34 cellular contexts compared by ENCODE assay signal in the genomic region with DNA sequence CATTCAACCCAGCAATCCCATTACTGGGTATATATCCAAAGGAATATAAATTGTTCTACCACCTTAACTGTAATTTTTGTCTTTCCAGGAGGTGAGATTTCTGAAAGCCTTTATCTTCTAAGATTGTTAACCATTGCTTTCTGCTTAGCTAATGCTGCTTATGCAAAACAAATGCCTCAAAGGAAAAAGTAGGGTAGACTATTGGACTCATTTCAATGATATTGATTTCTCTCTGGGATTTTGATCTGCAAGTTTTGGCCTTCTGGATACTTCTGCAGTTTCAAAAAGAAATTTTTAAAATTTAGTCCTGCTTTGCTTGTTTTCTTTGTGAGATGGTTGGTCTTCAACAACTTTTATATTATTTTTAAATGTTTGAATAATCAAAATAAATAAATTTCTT.
A peak's percentile ranks its signal among the peaks of the same experiment; 100 is the strongest.
DNase-seq lines count a peak whose midpoint lies in the region; ATAC-seq, FAIRE-seq and TF ChIP-seq lines count a peak whose summit lies in the region.
"Had no signal": no experiment of that assay in that cellular context is flagged by ENCODE, and none has a peak within 500 bp of the region (broad histone marks: within the 10 kb centered on the region; RNA-seq: fewer than 3 reads in every experiment).

No MANE protein-coding gene starts in this region.

- BruUV-seq in HepG2 (replicated peaks; lab: Mats Ljungman, UMichigan) = no TSS peak

- H3K4me2 ChIP-seq in HepG2 (ENCODE audit: low read depth, low read length) = no peak overlapping the region
- H3K4me2 ChIP-seq: A549; BLaER1; BLaER1 treated with 17β-estradiol and CSF1 and Interleukin-3, amounts not matched to agents 10 nM and 100 nM had no signal

- H3K4me3 ChIP-seq in liver (ENCODE audit: low read depth in 1 of 3, low read length in 3 of 3) = no peak overlapping the region
- no peak overlapping the region for H3K4me3 ChIP-seq in HepG2 (replicated peaks in 1 of 3; ENCODE audit: insufficient read depth in 1 of 3, low read depth in 2 of 3, low read length in 3 of 3)
- no peak overlapping the region for H3K4me3 ChIP-seq in psoas muscle
- H3K4me3 ChIP-seq: A549; BLaER1; BLaER1 treated with 17β-estradiol and CSF1 and Interleukin-3, amounts not matched to agents 10 nM and 100 nM had no signal

- no peak for TF ChIP-seq POLR2A in HepG2 (IDR thresholded peaks at IDR 0.05; ENCODE audit: insufficient read depth in 1 of 2, low read depth in 2 of 2, low read length in 2 of 2)

- in situ Hi-C loops in HepG2 (cut with HindIII; ENCODE audit: extremely low pct_ligation_motif_present, low pct_unique_long_range_greater_than_20kb) = no loop called here

- ATAC-seq in HepG2 (no peak), left lobe of liver (peak; percentile 72), psoas muscle (no peak), HG02852 (IDR thresholded peaks at IDR 0.05; ENCODE audit: unreplicated experiment) (no peak)
- ATAC-seq: A549; CD8-positive, alpha-beta T cell had no signal

- FAIRE-seq in HepG2 (lab: Jason Lieb, UNC) = no peak
- FAIRE-seq in A204.1 (lab: Jason Lieb, UNC) = peak; percentile 79
- FAIRE-seq: A549, D721Med had no signal

- H3K36me3 ChIP-seq in liver (ENCODE audit: control insufficient read depth in 4 of 4, insufficient read depth in 3 of 4, low read depth in 1 of 4, low read length in 3 of 4) (no peaks in the 10 kb centered on the region), HepG2 (replicated peaks in 1 of 2; ENCODE audit: control insufficient read depth in 1 of 2, insufficient read depth in 2 of 2, low read length in 2 of 2) (no peaks in the 10 kb centered on the region), psoas muscle (ENCODE audit: insufficient read depth in 1 of 2, low read depth in 1 of 2) (no peaks in the 10 kb centered on the region)
- H3K36me3 ChIP-seq: BE2C; BLaER1; BLaER1 treated with 17β-estradiol and CSF1 and Interleukin-3, amounts not matched to agents 10 nM and 100 nM had no signal

- H4K20me1 ChIP-seq in HepG2 (ENCODE audit: insufficient read depth, low read length) = no peaks in the 10 kb centered on the region
- H4K20me1 ChIP-seq: BLaER1; BLaER1 treated with 17β-estradiol and CSF1 and Interleukin-3, amounts not matched to agents 10 nM and 100 nM had no signal

- H3K79me2 ChIP-seq in HepG2 (ENCODE audit: insufficient read depth, low read length) = no peaks in the 10 kb centered on the region

- CTCF ChIA-PET in HepG2 (lab: Yijun Ruan, JAX; ENCODE audit: low intra/inter-chr PET ratio, low total read pairs) = no interaction called here

- TF ChIP-seq CTCF in liver (IDR thresholded peaks at IDR 0.05; ENCODE audit: low read depth, low read length, missing input control) (no peak), HepG2 (CRISPR knock-in tag; IDR thresholded peaks at IDR 0.05) (no peak), psoas muscle (IDR thresholded peaks at IDR 0.05) (no peak)

- TF ChIP-seq RAD21 in liver (IDR thresholded peaks at IDR 0.05) = no peak
- TF ChIP-seq RAD21 in HepG2 (CRISPR knock-in tag; IDR thresholded peaks at IDR 0.05) = no peak

- POLR2A ChIA-PET in HepG2 (lab: Yijun Ruan, JAX) = no interaction called here

- no peak for TF ChIP-seq EP300 in HepG2 (IDR thresholded peaks at IDR 0.05; ENCODE audit: low read depth in 2 of 2, low read length in 2 of 2)
- TF ChIP-seq EP300 in HepG2 (CRISPR knock-in tag; IDR thresholded peaks at IDR 0.05; ENCODE audit: borderline replicate concordance) = no peak

- H2AFZ ChIP-seq in HepG2 (ENCODE audit: low read length) = no peak overlapping the region

- peaks cover 0 to 5% (median 1%) of the 10 kb centered on the region in 4 donors for H3K4me1 ChIP-seq in liver (ENCODE audit: control insufficient read depth in 4 of 4, insufficient read depth in 4 of 4, low read length in 3 of 4)
- no peaks in the 10 kb centered on the region for H3K4me1 ChIP-seq in HepG2 (ENCODE audit: insufficient read depth, low read length)
- H3K4me1 ChIP-seq in psoas muscle = peaks cover 11% of the 10 kb centered on the region
- H3K4me1 ChIP-seq: A549; BE2C; BLaER1; BLaER1 treated with 17β-estradiol and CSF1 and Interleukin-3, amounts not matched to agents 10 nM and 100 nM; Caco-2 had no signal

- intact Hi-C loops in HepG2 (cut with micrococcal nuclease; ENCODE audit: unreplicated experiment) (no loop called here), psoas muscle (cut with DNase I) (no loop called here)

- no peak for DNase-seq in HepG2 (ENCODE audit: low spot score)
- no peak for DNase-seq in left lobe of liver (ENCODE audit: low spot score)
- no peak for DNase-seq in psoas muscle
- no peak for DNase-seq in SHP77 treated with DMSO at 0.1 percent for 48 hours (lab: John Stamatoyannopoulos, UW)
- no peak for DNase-seq in NOMO-1 (lab: John Stamatoyannopoulos, UW; ENCODE audit: unreplicated experiment in 2 of 2)
- DNase-seq: 8988T; ACHN; AML-193; BE2C; C1 segment of cervical spinal cord; Caco-2; Calu3; CD4-positive, alpha-beta memory T cell; CD4-positive, alpha-beta T cell; CD4-positive, CD25-positive, alpha-beta regulatory T cell; CD8-positive, alpha-beta memory T cell; CD8-positive, alpha-beta T cell; COR-L47; DMS 273 treated with DMSO at 0.1 percent for 48 hours; DMS153; DMS53; DMS79; DMS79 treated with DMSO at 0.1 percent for 48 hours; DND-41; EL had no signal

- H3K9me3 ChIP-seq in liver (ENCODE audit: control insufficient read depth in 4 of 4, low read length in 3 of 4) = no peaks in the 10 kb centered on the region
- no peaks in the 10 kb centered on the region for H3K9me3 ChIP-seq in HepG2 (ENCODE audit: low read length)
- no peaks in the 10 kb centered on the region for H3K9me3 ChIP-seq in psoas muscle
- H3K9me3 ChIP-seq: A549, BE2C, Caco-2 had no signal

- H3K9ac ChIP-seq in liver (ENCODE audit: low read depth in 1 of 2, low read length in 2 of 2) (no peak overlapping the region), HepG2 (ENCODE audit: insufficient read depth, low read depth, low read length) (no peak overlapping the region)
- H3K9ac ChIP-seq: BLaER1; BLaER1 treated with 17β-estradiol and CSF1 and Interleukin-3, amounts not matched to agents 10 nM and 100 nM had no signal

- H3K27me3 ChIP-seq in liver (ENCODE audit: control insufficient read depth in 4 of 4, insufficient read depth in 4 of 4, low read length in 3 of 4) (no peaks in the 10 kb centered on the region), HepG2 (ENCODE audit: control insufficient read depth in 1 of 2, insufficient read depth in 2 of 2, low read length in 2 of 2) (no peaks in the 10 kb centered on the region), psoas muscle (ENCODE audit: insufficient read depth in 3 of 3, low read length in 2 of 3) (peaks cover 0 to 2% (median 0%) of the 10 kb centered on the region in 3 donors)
- H3K27me3 ChIP-seq: BE2C; BLaER1; BLaER1 treated with 17β-estradiol and CSF1 and Interleukin-3, amounts not matched to agents 10 nM and 100 nM had no signal

- no peak overlapping the region for H3K27ac ChIP-seq in liver (ENCODE audit: low read depth in 1 of 2, low read length in 2 of 2)
- H3K27ac ChIP-seq in HepG2 (ENCODE audit: extremely low read length, insufficient read depth, low read length) = no peak overlapping the region
- peak overlapping the region; percentile 51 for H3K27ac ChIP-seq in psoas muscle
- H3K27ac ChIP-seq: 22Rv1; A549; BLaER1; BLaER1 treated with 17β-estradiol and CSF1 and Interleukin-3, amounts not matched to agents 10 nM and 100 nM; C4-2B had no signal

TF ChIP-seq in liver, 16 proteins besides CTCF, POLR2A, EP300 and RAD21 (continues in another document):
- TF ChIP-seq HNF4A (conservative IDR thresholded peaks at IDR 0.05) (peak; percentile 56 to 77), SP1 (IDR thresholded peaks at IDR 0.05) (no peak), TAF1 (conservative IDR thresholded peaks at IDR 0.05) (no peak), ATF3 (IDR thresholded peaks at IDR 0.05) (no peak), NR2F2 (IDR thresholded peaks at IDR 0.05) (no peak)
- TF ChIP-seq, protein P1, sequence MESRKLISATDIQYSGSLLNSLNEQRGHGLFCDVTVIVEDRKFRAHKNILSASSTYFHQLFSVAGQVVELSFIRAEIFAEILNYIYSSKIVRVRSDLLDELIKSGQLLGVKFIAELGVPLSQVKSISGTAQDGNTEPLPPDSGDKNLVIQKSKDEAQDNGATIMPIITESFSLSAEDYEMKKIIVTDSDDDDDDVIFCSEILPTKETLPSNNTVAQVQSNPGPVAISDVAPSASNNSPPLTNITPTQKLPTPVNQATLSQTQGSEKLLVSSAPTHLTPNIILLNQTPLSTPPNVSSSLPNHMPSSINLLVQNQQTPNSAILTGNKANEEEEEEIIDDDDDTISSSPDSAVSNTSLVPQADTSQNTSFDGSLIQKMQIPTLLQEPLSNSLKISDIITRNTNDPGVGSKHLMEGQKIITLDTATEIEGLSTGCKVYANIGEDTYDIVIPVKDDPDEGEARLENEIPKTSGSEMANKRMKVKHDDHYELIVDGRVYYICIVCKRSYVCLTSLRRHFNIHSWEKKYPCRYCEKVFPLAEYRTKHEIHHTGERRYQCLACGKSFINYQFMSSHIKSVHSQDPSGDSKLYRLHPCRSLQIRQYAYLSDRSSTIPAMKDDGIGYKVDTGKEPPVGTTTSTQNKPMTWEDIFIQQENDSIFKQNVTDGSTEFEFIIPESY (IDR thresholded peaks at IDR 0.05) = no peak

TF ChIP-seq in HepG2, 621 proteins besides CTCF, POLR2A, EP300 and RAD21:
- TF ChIP-seq RFXANK (CRISPR knock-in tag; IDR thresholded peaks at IDR 0.05) = no peak
- TF ChIP-seq CCDC6 (CRISPR knock-in tag; IDR thresholded peaks at IDR 0.05) = no peak
- TF ChIP-seq ZNF382 (CRISPR knock-in tag; IDR thresholded peaks at IDR 0.05; ENCODE audit: borderline replicate concordance) = no peak
- TF ChIP-seq ZBTB7B (CRISPR knock-in tag; IDR thresholded peaks at IDR 0.05) = no peak
- TF ChIP-seq, protein P2, sequence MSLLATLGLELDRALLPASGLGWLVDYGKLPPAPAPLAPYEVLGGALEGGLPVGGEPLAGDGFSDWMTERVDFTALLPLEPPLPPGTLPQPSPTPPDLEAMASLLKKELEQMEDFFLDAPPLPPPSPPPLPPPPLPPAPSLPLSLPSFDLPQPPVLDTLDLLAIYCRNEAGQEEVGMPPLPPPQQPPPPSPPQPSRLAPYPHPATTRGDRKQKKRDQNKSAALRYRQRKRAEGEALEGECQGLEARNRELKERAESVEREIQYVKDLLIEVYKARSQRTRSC (CRISPR knock-in tag; IDR thresholded peaks at IDR 0.05; ENCODE audit: low read depth) = no peak
